1 cellular context compared by ENCODE assay signal in genomic region chr5:77030097-77031071, GRCh38.
TF ChIP-seq lines count a peak whose summit lies in the region.

TSS of gene AGGF1 (plus strand) at chr5:77030404. CDS start at chr5:77030767, 363 bp downstream.

TF ChIP-seq in HepG2, 621 proteins besides CTCF, POLR2A, EP300 and RAD21 (continued from another document and continues in another):
- TF ChIP-seq ZNF589 (CRISPR knock-in tag; conservative IDR thresholded peaks at IDR 0.05), result 0 out of 2 replicates have a peak, but pooled peaks have one; percentile 64
- peak; percentile 38; the same call in 1 of the 2 replicates for TF ChIP-seq ZNF710 (CRISPR knock-in tag; IDR thresholded peaks at IDR 0.05; ENCODE audit: borderline replicate concordance)
- TF ChIP-seq FOXP4 (CRISPR knock-in tag; IDR thresholded peaks at IDR 0.05), result no peak
- TF ChIP-seq E2F2 (CRISPR knock-in tag; IDR thresholded peaks at IDR 0.05; ENCODE audit: borderline replicate concordance), result peak; percentile 56; the same call in 1 of the 2 replicates
- peak; percentile 97 for TF ChIP-seq KAT8 (CRISPR knock-in tag; IDR thresholded peaks at IDR 0.05)
- TF ChIP-seq TCF12 (IDR thresholded peaks at IDR 0.05), result no peak
- TF ChIP-seq TCF12 (CRISPR knock-in tag; IDR thresholded peaks at IDR 0.05), result 0 out of 2 replicates have a peak, but pooled peaks have one; percentile 39
- TF ChIP-seq JDP2 (CRISPR knock-in tag; IDR thresholded peaks at IDR 0.05; ENCODE audit: borderline replicate concordance), result no peak
- no peak for TF ChIP-seq ZNF362 (CRISPR knock-in tag; IDR thresholded peaks at IDR 0.05; ENCODE audit: borderline replicate concordance)
- TF ChIP-seq ZNF512B (CRISPR knock-in tag; IDR thresholded peaks at IDR 0.05; ENCODE audit: borderline replicate concordance), result no peak
- peak; percentile 73; the same call in 1 of the 2 replicates for TF ChIP-seq MEIS1 (CRISPR knock-in tag; IDR thresholded peaks at IDR 0.05; ENCODE audit: borderline replicate concordance)
- TF ChIP-seq CBX2 (IDR thresholded peaks at IDR 0.05; ENCODE audit: low read depth, low read length), result no peak
- TF ChIP-seq CBX2 (CRISPR knock-in tag; IDR thresholded peaks at IDR 0.05; ENCODE audit: low read depth), result no peak
- no peak for TF ChIP-seq ZFAT (CRISPR knock-in tag; conservative IDR thresholded peaks at IDR 0.05)
- TF ChIP-seq REST (IDR thresholded peaks at IDR 0.05; ENCODE audit: borderline replicate concordance in 1 of 2, low read depth in 1 of 2, low read length in 2 of 2), result peak in 1 of 2 experiments; percentile 36; a peak in 1 of 4 replicates
- TF ChIP-seq ZKSCAN1 (IDR thresholded peaks at IDR 0.05; ENCODE audit: low read length), result no peak
- no peak for TF ChIP-seq FOXA1 (IDR thresholded peaks at IDR 0.05)
- TF ChIP-seq FOXA1 (CRISPR knock-in tag; IDR thresholded peaks at IDR 0.05), result 0 out of 2 replicates have a peak, but pooled peaks have one; percentile 20
- TF ChIP-seq FOXM1 (CRISPR knock-in tag; IDR thresholded peaks at IDR 0.05), result no peak
- peak; percentile 76 for TF ChIP-seq SNAPC2 (CRISPR knock-in tag; IDR thresholded peaks at IDR 0.05)
- TF ChIP-seq PCBP1 (IDR thresholded peaks at IDR 0.05; ENCODE audit: borderline replicate concordance, low read depth, low read length), result no peak
- TF ChIP-seq CENPX (CRISPR knock-in tag; IDR thresholded peaks at IDR 0.05), result no peak
- TF ChIP-seq FOXA3 (CRISPR knock-in tag; IDR thresholded peaks at IDR 0.05), result peak; percentile 72
- TF ChIP-seq ZNF782 (CRISPR knock-in tag; IDR thresholded peaks at IDR 0.05; ENCODE audit: borderline replicate concordance), result peak; percentile 40; the same call in 1 of the 2 replicates
- no peak for TF ChIP-seq HNRNPL (IDR thresholded peaks at IDR 0.05; ENCODE audit: low read depth, low read length)
- 0 out of 2 replicates have a peak, but pooled peaks have one; percentile 70 for TF ChIP-seq ZNF816 (CRISPR knock-in tag; IDR thresholded peaks at IDR 0.05; ENCODE audit: borderline replicate concordance)
- no peak for TF ChIP-seq NFIB (CRISPR knock-in tag; IDR thresholded peaks at IDR 0.05; ENCODE audit: borderline replicate concordance)
- TF ChIP-seq CBFB (CRISPR knock-in tag; IDR thresholded peaks at IDR 0.05), result peak; percentile 42; the same call in 1 of the 2 replicates
- TF ChIP-seq E2F1 (CRISPR knock-in tag; IDR thresholded peaks at IDR 0.05), result peak; percentile 94
- no peak for TF ChIP-seq TBP (CRISPR knock-in tag; IDR thresholded peaks at IDR 0.05)
- peak; percentile 57; the same call in 1 of the 2 replicates for TF ChIP-seq ARNT2 (CRISPR knock-in tag; IDR thresholded peaks at IDR 0.05; ENCODE audit: low read depth)
- no peak for TF ChIP-seq KAT2B (IDR thresholded peaks at IDR 0.05; ENCODE audit: borderline replicate concordance, low read depth, low read length)
- peak; percentile 72 for TF ChIP-seq ZHX1 (CRISPR knock-in tag; IDR thresholded peaks at IDR 0.05; ENCODE audit: low read depth)
- peak; percentile 91 for TF ChIP-seq SALL2 (CRISPR knock-in tag; IDR thresholded peaks at IDR 0.05)
- peak; percentile 81 for TF ChIP-seq NFKB2 (CRISPR knock-in tag; IDR thresholded peaks at IDR 0.05; ENCODE audit: borderline replicate concordance)
- TF ChIP-seq SALL1 (CRISPR knock-in tag; IDR thresholded peaks at IDR 0.05), result peak; percentile 91
- TF ChIP-seq ZNF33A (CRISPR knock-in tag; IDR thresholded peaks at IDR 0.05; ENCODE audit: borderline replicate concordance), result no peak
- peak; percentile 71 for TF ChIP-seq DNMT3B (CRISPR knock-in tag; conservative IDR thresholded peaks at IDR 0.05)
